ENCODE assay signal across 16 cellular contexts in the genomic region with DNA sequence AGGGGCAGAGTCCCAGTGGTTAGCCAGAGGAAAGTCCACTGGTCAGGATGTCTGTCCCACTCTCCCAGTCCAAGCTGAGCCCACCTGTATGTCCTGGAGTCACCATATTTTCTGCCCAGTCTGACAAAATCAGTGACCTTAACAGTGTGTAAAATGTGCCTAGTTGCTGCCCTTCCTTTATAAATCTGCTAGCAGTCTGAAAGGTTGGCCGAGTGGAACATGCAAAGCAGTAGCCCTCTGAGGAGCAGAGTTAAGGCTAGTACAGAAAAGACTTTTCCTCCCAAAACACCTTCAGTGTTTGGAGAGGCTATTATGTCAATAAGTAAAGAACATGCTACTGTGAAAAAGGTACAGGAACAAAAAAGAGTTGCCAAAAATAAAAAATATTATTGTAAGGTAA. TPM values are rescaled to one million over a fixed set of nuclear protein-coding genes. Genes with fewer than 3 reads are reported as not detected.
DNase-seq lines count a peak whose midpoint lies in the region; ATAC-seq, FAIRE-seq and TF ChIP-seq lines count a peak whose summit lies in the region.
"Had no signal": no experiment of that assay in that cellular context is flagged by ENCODE, and none has a peak within 500 bp of the region (broad histone marks: within the 10 kb centered on the region; RNA-seq: fewer than 3 reads in every experiment).

No MANE protein-coding gene starts in this region.

- H3K36me3 ChIP-seq in tibial artery = peaks cover 0 to 36% (median 16%) of the 10 kb centered on the region in 3 donors
- H3K36me3 ChIP-seq: ovary had no signal

- no peaks in the 10 kb centered on the region for H3K27me3 ChIP-seq in tibial artery
- H3K27me3 ChIP-seq: ovary, upper lobe of left lung had no signal

- no peak for TF ChIP-seq CTCF in tibial artery (IDR thresholded peaks at IDR 0.05)
- no peak for TF ChIP-seq CTCF in RWPE1 (conservative IDR thresholded peaks at IDR 0.05; ENCODE audit: low read depth)

- H3K4me3 ChIP-seq in tibial artery = no peak overlapping the region
- H3K4me3 ChIP-seq: GM23338, ovary, upper lobe of left lung had no signal

- ATAC-seq in GM19438 (IDR thresholded peaks at IDR 0.05; ENCODE audit: low read depth, unreplicated experiment) (peak; percentile 79), HG02763 (IDR thresholded peaks at IDR 0.05; ENCODE audit: unreplicated experiment) (peak; percentile 49), HG03571 (IDR thresholded peaks at IDR 0.05; ENCODE audit: unreplicated experiment) (peak; percentile 80)
- ATAC-seq in stimulated activated naive CD8-positive, alpha-beta T cell treated with anti-CD3 and anti-CD28 coated beads, Interleukin-15, Interleukin-2, amounts not matched to agents 100 U/mL and 50 U/mL, for 24 hours = no peak
- ATAC-seq: GM23338 had no signal

- H3K27ac ChIP-seq in tibial artery = no peak overlapping the region
- no peak overlapping the region for H3K27ac ChIP-seq in RWPE1
- H3K27ac ChIP-seq: ovary, upper lobe of left lung had no signal

- DNase-seq in GM12892 (ENCODE audit: insufficient read length) (no peak), tibial artery (no peak), NCI-H69 (lab: John Stamatoyannopoulos, UW) (no peak), RWPE1 (ENCODE audit: low spot score) (no peak)
- DNase-seq in stimulated activated naive CD8-positive, alpha-beta T cell treated with anti-CD3 and anti-CD28 coated beads, Interleukin-15, Interleukin-2, amounts not matched to agents 100 U/mL and 50 U/mL, for 24 hours = no peak
- DNase-seq: activated T-cell treated with anti-CD3 and anti-CD28 coated beads, Interleukin-2, amount 50 U/mL, for 48 hours; Calu3; dermis blood vessel endothelial cell; ovary; stimulated activated CD4-positive, alpha-beta T cell treated with anti-CD3 and anti-CD28 coated beads, Interleukin-12 subunit alpha, Interleukin-12 subunit beta, amount 100 ng/mL, for 4 hours; upper lobe of left lung had no signal

- peaks cover 0 to 17% (median 13%) of the 10 kb centered on the region in 4 donors for H3K4me1 ChIP-seq in tibial artery

- FAIRE-seq in GM12892 (lab: Jason Lieb, UNC) = peak; percentile 93
- FAIRE-seq: astrocyte had no signal

- H3K9me3 ChIP-seq in tibial artery = no peaks in the 10 kb centered on the region
- H3K9me3 ChIP-seq: ovary, upper lobe of left lung had no signal

- no peak for TF ChIP-seq POLR2A in GM12892 (IDR thresholded peaks at IDR 0.05; ENCODE audit: low read depth, low read length)

- CTCF ChIA-PET in RWPE1 (lab: Yijun Ruan, JAX) = no interaction called here

- POLR2A ChIA-PET in RWPE1 (lab: Yijun Ruan, JAX; ENCODE audit: low non-redundant PET) = no interaction called here

- intact Hi-C loops in tibial artery (cut with DNase I; ENCODE audit: low total_unique reads) = no loop called here

RNA-seq across cellular contexts. Expression of gene TTC21A, which starts 15.3 kb away (rescaled TPM):
- polyA plus RNA-seq in GM12892 (2012; ENCODE audit: missing spikeins) = 3.8 TPM

RNA-seq across cellular contexts. Expression of gene GORASP1, which starts 15.4 kb away (rescaled TPM):
- polyA plus RNA-seq in GM12892 (2012; ENCODE audit: missing spikeins) = 24.0 TPM

RNA-seq across cellular contexts. Expression of gene CSRNP1, which starts 30.6 kb away (rescaled TPM):
- polyA plus RNA-seq in GM12892 (2012; ENCODE audit: missing spikeins) = 14.0 TPM
